In genomic region chr15:34818531-34818930, GRCh38 we compare ENCODE assay signal across 20 cellular contexts. TPM values are rescaled to one million over a fixed set of nuclear protein-coding genes. Genes with fewer than 3 reads are reported as not detected.
"Had no signal": no experiment of that assay in that cellular context is flagged by ENCODE, and none has a peak within 500 bp of the region (broad histone marks: within the 10 kb centered on the region; RNA-seq: fewer than 3 reads in every experiment).

No MANE protein-coding gene starts in this region.

- H3K27ac Mint-ChIP-seq: activated CD4-positive, alpha-beta T cell treated with anti-CD3 and anti-CD28 coated beads, Interleukin-2, amount 10 ng/mL, durations not matched to agents 7 days and 5 days; activated naive CD8-positive, alpha-beta T cell; effector memory CD8-positive, alpha-beta T cell; T-helper 2 cell treated with Interferon-gamma antibody and Interleukin-4, amounts not matched to agents 5 μg/mL and 100 μg/mL, for 36 hours had no signal

- H3K27ac ChIP-seq: gastroesophageal sphincter, heart right ventricle, lower lobe of right lung, ovary, spleen, thoracic aorta, upper lobe of right lung had no signal

- H3K9me3 Mint-ChIP-seq: activated CD4-positive, alpha-beta T cell treated with anti-CD3 and anti-CD28 coated beads, Interleukin-2, amount 10 ng/mL, durations not matched to agents 7 days and 5 days; effector memory CD8-positive, alpha-beta T cell; neural crest cell; T-helper 2 cell treated with Interferon-gamma antibody and Interleukin-4, amounts not matched to agents 5 μg/mL and 100 μg/mL, for 36 hours had no signal

- H3K9me3 ChIP-seq: gastroesophageal sphincter, heart right ventricle, lower lobe of right lung, ovary, spleen, thoracic aorta, upper lobe of right lung had no signal

- DNase-seq: activated CD4-positive, alpha-beta T cell treated with anti-CD3 and anti-CD28 coated beads, Interleukin-2, amount 10 ng/mL, durations not matched to agents 7 days and 5 days; activated gamma-delta T cell treated with Interleukin-2 at 50 U/mL for 16 hours; anterior cingulate cortex; cerebellar nuclear complex; dermis blood vessel endothelial cell; effector memory CD8-positive, alpha-beta T cell; heart right ventricle; left cardiac atrium; lower lobe of right lung; midbrain; ovary; spleen; upper lobe of right lung had no signal

- H3K36me3 Mint-ChIP-seq: activated naive CD8-positive, alpha-beta T cell had no signal

- H3K36me3 ChIP-seq: gastroesophageal sphincter, heart right ventricle, lower lobe of right lung, ovary, spleen, thoracic aorta, upper lobe of right lung had no signal

- H3K4me3 ChIP-seq: gastroesophageal sphincter, heart right ventricle, lower lobe of right lung, ovary, spleen, thoracic aorta, upper lobe of right lung had no signal

- H3K4me3 Mint-ChIP-seq: activated CD4-positive, alpha-beta T cell treated with anti-CD3 and anti-CD28 coated beads, Interleukin-2, amount 10 ng/mL, durations not matched to agents 7 days and 5 days; activated naive CD8-positive, alpha-beta T cell; effector memory CD8-positive, alpha-beta T cell; neural crest cell; T-helper 2 cell treated with Interferon-gamma antibody and Interleukin-4, amounts not matched to agents 5 μg/mL and 100 μg/mL, for 36 hours had no signal

- H3K27me3 ChIP-seq: gastroesophageal sphincter, heart right ventricle, ovary, upper lobe of right lung had no signal

- ATAC-seq: effector memory CD8-positive, alpha-beta T cell; gastroesophageal sphincter; heart right ventricle; left cardiac atrium; lower lobe of right lung; sciatic nerve; upper lobe of right lung had no signal

- H3K4me1 Mint-ChIP-seq: activated CD4-positive, alpha-beta T cell treated with anti-CD3 and anti-CD28 coated beads, Interleukin-2, amount 10 ng/mL, durations not matched to agents 7 days and 5 days had no signal

- H3K4me1 ChIP-seq: gastroesophageal sphincter, lower lobe of right lung, spleen, upper lobe of right lung had no signal

RNA-seq across cellular contexts. Expression of gene ACTC1, which starts 23.2 kb away (rescaled TPM):
- total RNA-seq: activated CD4-positive, alpha-beta T cell treated with anti-CD3 and anti-CD28 coated beads, Interleukin-2, amount 10 ng/mL, durations not matched to agents 7 days and 5 days; dermis blood vessel endothelial cell; pulmonary artery endothelial cell had no signal
